9 cellular contexts compared by ENCODE assay signal in genomic region chr9:113649054-113649453, GRCh38.
A peak's percentile ranks its signal among the peaks of the same experiment; 100 is the strongest.
DNase-seq lines count a peak whose midpoint lies in the region; ATAC-seq and TF ChIP-seq lines count a peak whose summit lies in the region.
"Had no signal": no experiment of that assay in that cellular context is flagged by ENCODE, and none has a peak within 500 bp of the region (broad histone marks: within the 10 kb centered on the region; RNA-seq: fewer than 3 reads in every experiment).

No MANE protein-coding gene starts in this region.

- DNase-seq in DMS 273 (lab: John Stamatoyannopoulos, UW; ENCODE audit: unreplicated experiment) (peak; percentile 98), NCI-H446 (lab: John Stamatoyannopoulos, UW) (peak; percentile 52 to 90), fibroblast of mammary gland (ENCODE audit: low read depth) (peak; percentile 55), occipital lobe (lab: John Stamatoyannopoulos, UW) (peak; percentile 72), iPS-NIHi11 (ENCODE audit: low spot score) (no peak), GM19240 (ENCODE audit: insufficient read length, low spot score) (no peak)
- DNase-seq: DND-41 had no signal

- no peak overlapping the region for H3K4me3 ChIP-seq in fibroblast of mammary gland (ENCODE audit: control insufficient read depth, low read depth, low read length)

- ATAC-seq in GM21515 (IDR thresholded peaks at IDR 0.05; ENCODE audit: unreplicated experiment) (no peak), GM19463 (IDR thresholded peaks at IDR 0.05; ENCODE audit: unreplicated experiment) (no peak)

- TF ChIP-seq CTCF in fibroblast of mammary gland (conservative IDR thresholded peaks at IDR 0.05; ENCODE audit: control insufficient read depth, insufficient read depth, low read depth, low read length) = no peak

Comparison
In these comparisons a context has a peak if more than half of its experiments do, and no peak if none do; other contexts are left out.
1. DNase-seq: peak in DMS 273 (single experiment), NCI-H446 (2 of 2), fibroblast of mammary gland (single experiment) and occipital lobe (single experiment); none in iPS-NIHi11 (single experiment) and GM19240 (single experiment).